16 cellular contexts compared by ENCODE assay signal in genomic region chr19:17101686-17102628, GRCh38.
"Had no signal": no experiment of that assay in that cellular context is flagged by ENCODE, and none has a peak within 500 bp of the region (broad histone marks: within the 10 kb centered on the region; RNA-seq: fewer than 3 reads in every experiment).

No MANE protein-coding gene starts in this region.

- FAIRE-seq: pancreas had no signal

- H3K9me3 ChIP-seq: gastrocnemius medialis, pancreas, sigmoid colon had no signal

- H3K27me3 Mint-ChIP-seq: activated CD4-positive, alpha-beta memory T cell treated with anti-CD3 and anti-CD28 coated beads, Interleukin-2, amount 10 ng/mL, durations not matched to agents 7 days and 5 days; dendritic cell treated with granulocyte-macrophage colony-stimulating factor and Interleukin-4, amounts not matched to agents 40 ng/mL and 50 ng/mL, for 4 days had no signal

- H3K27ac ChIP-seq: brain microvascular endothelial cell, gastrocnemius medialis, heart left ventricle, pancreas, sigmoid colon had no signal

- H3K4me3 ChIP-seq: gastrocnemius medialis, heart left ventricle, pancreas, sigmoid colon, spleen had no signal

- H3K27ac Mint-ChIP-seq: activated CD4-positive, alpha-beta memory T cell treated with anti-CD3 and anti-CD28 coated beads, Interleukin-2, amount 10 ng/mL, durations not matched to agents 7 days and 5 days; activated naive CD4-positive, alpha-beta T cell treated with anti-CD3 and anti-CD28 coated beads, Interleukin-2, amount 50 U/mL, for 72 hours; dendritic cell treated with granulocyte-macrophage colony-stimulating factor and Interleukin-4, amounts not matched to agents 40 ng/mL and 50 ng/mL, for 4 days; mesothelial cell of epicardium had no signal

- ATAC-seq: activated naive CD4-positive, alpha-beta T cell treated with anti-CD3 and anti-CD28 coated beads, Interleukin-2, amount 50 U/mL, for 72 hours; activated T-cell treated with anti-CD3 and anti-CD28 coated beads, Interleukin-2, amount 50 U/mL, for 4 hours; gastrocnemius medialis; heart left ventricle; pancreas had no signal

- DNase-seq: activated CD4-positive, alpha-beta memory T cell treated with anti-CD3 and anti-CD28 coated beads, Interleukin-2, amount 10 ng/mL, durations not matched to agents 7 days and 5 days; activated CD4-positive, alpha-beta T cell treated with anti-CD3 and anti-CD28 coated beads for 4 hours; activated effector memory CD4-positive, alpha-beta T cell treated with Interleukin-2 at 50 U/mL for 16 hours; activated T-cell treated with anti-CD3 and anti-CD28 coated beads, Interleukin-2, amount 50 U/mL, for 4 hours; brain microvascular endothelial cell; effector memory CD4-positive, alpha-beta T cell; gastrocnemius medialis; heart left ventricle; pancreas; sigmoid colon; spleen; stimulated activated CD4-positive, alpha-beta T cell treated with anti-CD3 and anti-CD28 coated beads, Interleukin-1b, Interleukin-23, amount 100 ng/mL, for 48 hours; T-helper 2 cell had no signal

- H3K9me3 Mint-ChIP-seq: activated CD4-positive, alpha-beta memory T cell treated with anti-CD3 and anti-CD28 coated beads, Interleukin-2, amount 10 ng/mL, durations not matched to agents 7 days and 5 days; activated naive CD4-positive, alpha-beta T cell treated with anti-CD3 and anti-CD28 coated beads, Interleukin-2, amount 50 U/mL, for 72 hours; activated T-cell treated with anti-CD3 and anti-CD28 coated beads, Interleukin-2, amount 50 U/mL, for 4 hours; mesothelial cell of epicardium had no signal

- H3K27me3 ChIP-seq: brain microvascular endothelial cell, gastrocnemius medialis, heart left ventricle, pancreas, sigmoid colon, spleen had no signal

- H3K4me3 Mint-ChIP-seq: activated CD4-positive, alpha-beta memory T cell treated with anti-CD3 and anti-CD28 coated beads, Interleukin-2, amount 10 ng/mL, durations not matched to agents 7 days and 5 days; activated T-cell treated with anti-CD3 and anti-CD28 coated beads, Interleukin-2, amount 50 U/mL, for 4 hours; dendritic cell treated with granulocyte-macrophage colony-stimulating factor and Interleukin-4, amounts not matched to agents 40 ng/mL and 50 ng/mL, for 4 days; mesothelial cell of epicardium had no signal
